In the genomic region with DNA sequence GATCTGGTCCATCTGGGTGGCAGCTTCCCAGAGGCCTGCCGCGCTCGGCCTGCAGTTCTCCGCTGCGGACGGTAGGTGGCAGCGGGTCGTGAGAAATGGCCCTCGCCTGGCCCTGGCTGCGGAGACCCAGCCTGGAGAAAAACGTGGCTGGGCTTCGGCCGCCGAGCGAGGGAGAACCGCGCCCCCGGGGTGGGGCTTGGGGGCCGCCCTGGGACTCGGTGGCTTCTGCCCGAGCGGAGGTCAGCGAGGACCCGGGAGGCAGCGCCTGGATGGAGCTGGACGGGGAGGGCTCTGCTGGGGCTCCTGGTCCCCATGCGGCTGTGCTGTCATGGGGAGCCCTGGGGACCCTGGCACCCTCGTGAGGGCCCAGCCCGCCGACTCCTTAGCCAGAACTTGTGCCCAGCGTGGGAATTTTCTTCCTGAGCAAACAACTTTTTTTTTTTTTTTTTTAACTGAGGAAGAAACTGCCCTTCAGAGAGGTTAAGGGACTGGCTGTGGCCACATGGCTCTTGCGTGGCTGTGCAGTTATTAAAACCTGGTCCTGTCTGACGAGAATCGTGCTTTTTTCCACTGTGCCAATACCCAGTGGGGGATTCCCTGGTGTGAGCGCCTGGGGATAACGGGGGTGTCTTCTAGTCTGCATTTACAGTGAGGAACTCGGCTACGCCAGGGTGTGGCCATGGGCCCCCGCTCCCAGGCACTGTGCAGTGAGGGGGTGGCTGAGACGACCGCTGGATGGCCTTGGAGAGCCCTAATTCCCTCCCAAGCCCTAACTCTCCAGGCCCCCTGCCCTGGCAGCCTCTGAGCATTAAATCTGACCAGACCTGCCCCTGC, we compare ENCODE assay signal across 8 cellular contexts.
DNase-seq lines count a peak whose midpoint lies in the region; TF ChIP-seq lines count a peak whose summit lies in the region.

No MANE protein-coding gene starts in this region.

- peaks cover 21% of the 10 kb centered on the region for H3K4me1 Mint-ChIP-seq in Caco-2 (ENCODE audit: low read depth, unreplicated experiment)

- H3K4me3 ChIP-seq in Caco-2 (ENCODE audit: low read depth, low read length), result peak overlapping the region; percentile 33
- H3K4me3 ChIP-seq in NT2/D1 (ENCODE audit: insufficient read length, low read depth), result peak overlapping the region; percentile 19
- H3K4me3 ChIP-seq in epithelial cell of proximal tubule (ENCODE audit: low read depth, low read length), result peak overlapping the region; percentile 50
- H3K4me3 ChIP-seq in mucosa of rectum (ENCODE audit: low read length in 2 of 2), result peak overlapping the region; percentile 60 to 64

- TSS peak; percentile 96 for BruUV-seq in Caco-2 (replicated peaks; lab: Mats Ljungman, UMichigan)

- intact Hi-C loops in Caco-2 (cut with micrococcal nuclease; ENCODE audit: unreplicated experiment), result loop anchor here (1.0 to 5.0 kb wide), 7 partner anchors 52 to 962 kb away; no protein-coding TSS in a partner anchor

- H3K27me3 ChIP-seq in Caco-2 (replicated peaks; ENCODE audit: control insufficient read depth, insufficient read depth, low read length) (no peaks in the 10 kb centered on the region), NT2/D1 (ENCODE audit: insufficient read depth, insufficient read length) (no peaks in the 10 kb centered on the region), mucosa of rectum (ENCODE audit: control insufficient read depth in 2 of 2, insufficient read depth in 2 of 2, low read length in 2 of 2) (no peaks in the 10 kb centered on the region)

- peak overlapping the region; percentile 67 for H3K9ac ChIP-seq in NT2/D1 (ENCODE audit: insufficient read length, low read depth)
- H3K9ac ChIP-seq in mucosa of rectum (ENCODE audit: low read depth in 1 of 2, low read length in 2 of 2), result peak overlapping the region; percentile 3 to 55

- no peaks in the 10 kb centered on the region for H3K9me3 Mint-ChIP-seq in Caco-2 (ENCODE audit: unreplicated experiment)

- TF ChIP-seq CTCF in Caco-2 (IDR thresholded peaks at IDR 0.05; ENCODE audit: insufficient read depth in 1 of 2, low read depth in 1 of 2, low read length in 1 of 2, severe bottlenecking in 1 of 2, unreplicated experiment in 1 of 2), result peak; percentile 96 to 98
- TF ChIP-seq CTCF in GM20000 (IDR thresholded peaks at IDR 0.05; ENCODE audit: extremely low read depth, missing control alignments), result peak; percentile 96
- peak; percentile 88 for TF ChIP-seq CTCF in epithelial cell of proximal tubule (conservative IDR thresholded peaks at IDR 0.05; ENCODE audit: low read depth, low read length)

- POLR2A ChIA-PET in Caco-2 (lab: Charles Lee), result interaction anchor here (1.3 kb wide), 1 partner anchor 963 kb away, joined by 3 read pairs; no protein-coding TSS in a partner anchor

- peak overlapping the region; percentile 41 to 59 for H3K27ac ChIP-seq in mucosa of rectum (ENCODE audit: low read depth in 2 of 2, low read length in 2 of 2)

- peak; percentile 95 to 98 for DNase-seq in Caco-2
- peak; percentile 84 for DNase-seq in GM20000 (ENCODE audit: low spot score)
- peak; percentile 81 for DNase-seq in HPDE6-E6E7 (ENCODE audit: extremely low spot score)
- peak; percentile 85 for DNase-seq in NT2/D1 (ENCODE audit: low read depth, low spot score)
- peak; percentile 52 for DNase-seq in activated T-cell treated with anti-CD3 and anti-CD28 coated beads for 4 hours
- DNase-seq in epithelial cell of proximal tubule (ENCODE audit: low read depth), result no peak
- DNase-seq in stimulated activated CD8-positive, alpha-beta memory T cell treated with anti-CD3 and anti-CD28 coated beads, Interleukin-4, amount 100 ng/mL, for 24 hours (ENCODE audit: low read depth), result peak; percentile 50

- H3K36me3 ChIP-seq in Caco-2 (ENCODE audit: control insufficient read depth, insufficient read depth, low read length) (no peaks in the 10 kb centered on the region), NT2/D1 (ENCODE audit: insufficient read depth, insufficient read length, low read length) (no peaks in the 10 kb centered on the region), mucosa of rectum (ENCODE audit: control insufficient read depth in 2 of 2, insufficient read depth in 2 of 2, low read length in 2 of 2) (no peaks in the 10 kb centered on the region)

- no peak overlapping the region for H3K27ac Mint-ChIP-seq in Caco-2 (ENCODE audit: unreplicated experiment)

- peaks cover 2% of the 10 kb centered on the region for H3K27me3 Mint-ChIP-seq in Caco-2 (ENCODE audit: insufficient read depth, unreplicated experiment)

- H3K4me3 Mint-ChIP-seq in Caco-2 (ENCODE audit: unreplicated experiment), result peak overlapping the region; percentile 49

- CTCF ChIA-PET in Caco-2 (lab: Charles Lee), result interaction anchor here (0.5 to 1.3 kb wide), 8 partner anchors 9 to 963 kb away, joined by 3 to 8 read pairs (median 3); no protein-coding TSS in a partner anchor

- no peaks in the 10 kb centered on the region for H3K9me3 ChIP-seq in Caco-2
- no peaks in the 10 kb centered on the region for H3K9me3 ChIP-seq in NT2/D1 (ENCODE audit: insufficient read depth, low read length)
- no peaks in the 10 kb centered on the region for H3K9me3 ChIP-seq in mucosa of rectum (ENCODE audit: control insufficient read depth in 2 of 2, low read length in 2 of 2)

- H3K4me1 ChIP-seq in Caco-2 (peaks cover 36% of the 10 kb centered on the region), NT2/D1 (ENCODE audit: insufficient read depth, insufficient read length) (no peaks in the 10 kb centered on the region), mucosa of rectum (ENCODE audit: control insufficient read depth in 2 of 2, insufficient read depth in 2 of 2, low read length in 2 of 2) (peaks cover 9 to 10% of the 10 kb centered on the region in 2 donors)

- H3K36me3 Mint-ChIP-seq in Caco-2 (ENCODE audit: insufficient read depth, unreplicated experiment), result no peaks in the 10 kb centered on the region
